19 cellular contexts compared by ENCODE assay signal in the genomic region with DNA sequence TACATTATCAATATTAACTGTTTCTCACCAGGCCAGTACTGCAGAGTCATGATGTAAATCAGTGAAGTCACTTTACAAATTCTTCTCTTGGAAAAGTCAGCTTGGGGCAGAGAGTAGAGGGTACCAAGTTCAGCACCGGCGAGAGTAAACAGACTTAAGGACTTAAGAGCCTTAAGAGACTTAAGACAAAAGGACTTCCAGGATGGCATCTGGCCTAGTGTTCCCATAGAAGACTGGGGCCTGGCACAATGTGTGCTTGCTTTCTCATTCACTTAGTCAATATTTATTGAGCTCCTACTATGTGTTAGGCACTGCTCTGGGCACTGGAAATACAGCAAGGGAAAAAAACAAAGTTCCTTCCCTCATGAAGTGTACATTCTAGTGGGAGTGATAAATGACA. TPM values are rescaled to one million over a fixed set of nuclear protein-coding genes. Genes with fewer than 3 reads are reported as not detected.
DNase-seq lines count a peak whose midpoint lies in the region.
"Had no signal": no experiment of that assay in that cellular context is flagged by ENCODE, and none has a peak within 500 bp of the region (broad histone marks: within the 10 kb centered on the region; RNA-seq: fewer than 3 reads in every experiment).

No MANE protein-coding gene starts in this region.

- H3K9me3 ChIP-seq in CD4-positive, alpha-beta memory T cell (ENCODE audit: control insufficient read depth in 1 of 2, low read length in 2 of 2), result no peaks in the 10 kb centered on the region
- H3K9me3 ChIP-seq in mesenchymal stem cell (ENCODE audit: control insufficient read depth, low read length), result no peaks in the 10 kb centered on the region
- H3K9me3 ChIP-seq: adrenal gland, HAP-1, tibial nerve had no signal

- peaks cover 24% of the 10 kb centered on the region for H3K79me1 ChIP-seq in mesenchymal stem cell (replicated peaks; ENCODE audit: low read length, poor library complexity, severe bottlenecking)

- H3K4me1 Mint-ChIP-seq in CD4-positive, alpha-beta memory T cell, result peaks cover 23 to 53% (median 39%) of the 10 kb centered on the region in 4 donors
- H3K4me1 Mint-ChIP-seq in activated CD4-positive, alpha-beta memory T cell treated with anti-CD3 and anti-CD28 coated beads for 36 hours (ENCODE audit: low read depth), result peaks cover 42% of the 10 kb centered on the region

- H2BK5ac ChIP-seq in mesenchymal stem cell (ENCODE audit: low read depth, low read length, poor library complexity, severe bottlenecking), result no peak overlapping the region

- H3K36me3 ChIP-seq in ACC112 (ENCODE audit: insufficient read depth, low read length) (no peaks in the 10 kb centered on the region; the same call in 1 of the 2 replicates), mesenchymal stem cell (ENCODE audit: control insufficient read depth in 1 of 2, insufficient read depth in 2 of 2, low read depth in 1 of 2, low read length in 2 of 2) (peaks cover 3 to 8% of the 10 kb centered on the region in 2 experiments)
- H3K36me3 ChIP-seq in CD4-positive, alpha-beta memory T cell (ENCODE audit: insufficient read depth, low read length), result no peaks in the 10 kb centered on the region
- H3K36me3 ChIP-seq: adrenal gland, HAP-1, tibial nerve had no signal

- H3K14ac ChIP-seq in mesenchymal stem cell (ENCODE audit: low read length in 2 of 2), result no peak overlapping the region

- H3K9ac ChIP-seq in mesenchymal stem cell (ENCODE audit: low read length), result no peak overlapping the region

- no peak overlapping the region for H2BK120ac ChIP-seq in mesenchymal stem cell (ENCODE audit: low read depth, low read length)

- peaks cover 2 to 4% of the 10 kb centered on the region in 2 donors for H3K27me3 Mint-ChIP-seq in CD4-positive, alpha-beta memory T cell
- H3K27me3 Mint-ChIP-seq in activated CD4-positive, alpha-beta memory T cell treated with anti-CD3 and anti-CD28 coated beads for 36 hours, result peaks cover 3% of the 10 kb centered on the region

- H3K27ac Mint-ChIP-seq in CD4-positive, alpha-beta memory T cell, result peak overlapping the region; percentile 82 to 99 (median 96)
- peak overlapping the region; percentile 23 for H3K27ac Mint-ChIP-seq in activated CD4-positive, alpha-beta memory T cell treated with anti-CD3 and anti-CD28 coated beads for 36 hours

- no peak overlapping the region for H4K8ac ChIP-seq in mesenchymal stem cell (ENCODE audit: low read length)

- H3K4ac ChIP-seq in mesenchymal stem cell (ENCODE audit: low read depth in 1 of 2, low read length in 2 of 2), result no peak overlapping the region

- H2AFZ ChIP-seq in ACC112 (ENCODE audit: low read length, unreplicated experiment) (peak overlapping the region; percentile 43), mesenchymal stem cell (ENCODE audit: low read depth, low read length) (no peak overlapping the region)

- H3K4me3 Mint-ChIP-seq in CD4-positive, alpha-beta memory T cell, result peak overlapping the region in 6 of 8 donors; percentile 64 to 93 (median 78)
- H3K4me3 Mint-ChIP-seq in activated CD4-positive, alpha-beta memory T cell treated with anti-CD3 and anti-CD28 coated beads for 36 hours, result peak overlapping the region; percentile 89

- peaks cover 0 to 2% (median 0%) of the 10 kb centered on the region in 8 donors for H3K9me3 Mint-ChIP-seq in CD4-positive, alpha-beta memory T cell
- H3K9me3 Mint-ChIP-seq in activated CD4-positive, alpha-beta memory T cell treated with anti-CD3 and anti-CD28 coated beads for 36 hours, result peaks cover 3% of the 10 kb centered on the region

- CTCF ChIA-PET in CD4-positive, alpha-beta memory T cell (lab: Charles Lee; ENCODE audit: partially characterized antibody), result no interaction called here
- CTCF ChIA-PET in activated CD4-positive, alpha-beta memory T cell treated with anti-CD3 and anti-CD28 coated beads for 36 hours (lab: Charles Lee), result interaction anchor here (2.6 kb wide), 1 partner anchor 202 kb away, joined by 10 read pairs; a partner anchor contains a TSS

- POLR2A ChIA-PET in CD4-positive, alpha-beta memory T cell (lab: Charles Lee; ENCODE audit: partially characterized antibody), result no interaction called here
- POLR2A ChIA-PET in activated CD4-positive, alpha-beta memory T cell treated with anti-CD3 and anti-CD28 coated beads for 36 hours (lab: Charles Lee), result interaction anchor here (1.1 kb wide), 1 partner anchor 11 kb away, joined by 3 read pairs; no protein-coding TSS in a partner anchor

- no peaks in the 10 kb centered on the region for H3K79me2 ChIP-seq in ACC112 (ENCODE audit: control insufficient read depth, insufficient read depth, low read length, unreplicated experiment)

- peaks cover 16% of the 10 kb centered on the region for H3K4me1 ChIP-seq in ACC112 (ENCODE audit: control insufficient read depth, insufficient read depth, low read length, unreplicated experiment)
- peaks cover 36% of the 10 kb centered on the region for H3K4me1 ChIP-seq in CD4-positive, alpha-beta memory T cell (ENCODE audit: insufficient read depth, low read length)
- peaks cover 9% of the 10 kb centered on the region for H3K4me1 ChIP-seq in mesenchymal stem cell (ENCODE audit: control insufficient read depth, insufficient read depth, low read depth, low read length)
- H3K4me1 ChIP-seq: HAP-1 had no signal

- H2BK15ac ChIP-seq in mesenchymal stem cell (ENCODE audit: low read depth, poor library complexity, severe bottlenecking), result no peak overlapping the region

- intact Hi-C loops in CD4-positive, alpha-beta memory T cell (cut with micrococcal nuclease), result loop anchor here (5.0 kb wide), 1 partner anchor 38 kb away; no protein-coding TSS in a partner anchor
- intact Hi-C loops in activated CD4-positive, alpha-beta memory T cell treated with anti-CD3 and anti-CD28 coated beads for 36 hours (cut with micrococcal nuclease), result loop anchor here (5.0 kb wide), 2 partner anchors 37 to 128 kb away; a partner anchor contains a TSS

- DNase-seq in CD4-positive, alpha-beta memory T cell, result no peak
- no peak for DNase-seq in activated CD4-positive, alpha-beta memory T cell treated with anti-CD3 and anti-CD28 coated beads for 36 hours
- DNase-seq in mesenchymal stem cell (peak; percentile 33), islet precursor cell (no peak), germinal center (ENCODE audit: low spot score) (no peak), foreskin melanocyte (no peak)
- no peak for DNase-seq in stimulated activated CD8-positive, alpha-beta memory T cell treated with anti-CD3 and anti-CD28 coated beads, Interleukin-4, amount 100 ng/mL, for 48 hours
- DNase-seq: activated CD4-positive, alpha-beta T cell treated with anti-CD3 and anti-CD28 coated beads for 48 hours; adrenal gland; kidney; NCI-H146; NCI-H510A treated with DMSO at 0.1 percent for 48 hours; right cardiac atrium; stimulated activated CD4-positive, alpha-beta T cell treated with anti-CD3 and anti-CD28 coated beads, Interleukin-1b, Interleukin-23, amount 100 ng/mL, for 48 hours had no signal

- H3K27me3 ChIP-seq in ACC112 (ENCODE audit: insufficient read depth, low read length) (no peaks in the 10 kb centered on the region), mesenchymal stem cell (ENCODE audit: control insufficient read depth in 1 of 2, insufficient read depth in 1 of 2, low read length in 2 of 2) (peaks cover 0 to 5% of the 10 kb centered on the region in 2 experiments)
- H3K27me3 ChIP-seq in CD4-positive, alpha-beta memory T cell (ENCODE audit: insufficient read depth, low read length), result peaks cover 5% of the 10 kb centered on the region

- no peak overlapping the region for H2AK5ac ChIP-seq in mesenchymal stem cell (ENCODE audit: low read length, severe bottlenecking)

- H3K4me3 ChIP-seq in ACC112 (ENCODE audit: low read depth, low read length), result no peak overlapping the region
- H3K4me3 ChIP-seq in CD4-positive, alpha-beta memory T cell (ENCODE audit: low read length in 2 of 2), result no peak overlapping the region
- H3K4me3 ChIP-seq in mesenchymal stem cell (ENCODE audit: insufficient read depth in 1 of 2, low read depth in 1 of 2, low read length in 2 of 2), result no peak overlapping the region
- H3K4me3 ChIP-seq: HAP-1, tibial nerve had no signal

- no peak overlapping the region for H3K18ac ChIP-seq in mesenchymal stem cell (ENCODE audit: low read depth in 1 of 2, low read length in 2 of 2)

- 33% methylated on average over 2 of the region's 2 CpGs for WGBS in mesenchymal stem cell

- no peak overlapping the region for H4K91ac ChIP-seq in mesenchymal stem cell (ENCODE audit: low read length)

- no peak overlapping the region for H3K23ac ChIP-seq in mesenchymal stem cell (ENCODE audit: low read length in 2 of 2)

- H2BK12ac ChIP-seq in mesenchymal stem cell (ENCODE audit: low read length in 2 of 2), result no peak overlapping the region

- H3K36me3 Mint-ChIP-seq in CD4-positive, alpha-beta memory T cell, result no peaks in the 10 kb centered on the region
- no peaks in the 10 kb centered on the region for H3K36me3 Mint-ChIP-seq in activated CD4-positive, alpha-beta memory T cell treated with anti-CD3 and anti-CD28 coated beads for 36 hours

- H3K27ac ChIP-seq in ACC112 (ENCODE audit: low read depth, low read length) (no peak overlapping the region), mesenchymal stem cell (ENCODE audit: low read length, poor library complexity, severe bottlenecking) (no peak overlapping the region)
- H3K27ac ChIP-seq in CD4-positive, alpha-beta memory T cell (ENCODE audit: low read depth, low read length), result no peak overlapping the region
- H3K27ac ChIP-seq: adrenal gland, C4-2B, tibial nerve had no signal

- no peak overlapping the region for H3K4me2 ChIP-seq in mesenchymal stem cell (ENCODE audit: low read length, poor library complexity, severe bottlenecking)

RNA-seq across cellular contexts. Expression of a gene that starts 1.4 kb away (rescaled TPM):
- total RNA-seq in CD4-positive, alpha-beta memory T cell, result 10 to 100 TPM; 14.3 to 15.9 TPM
- polyA plus RNA-seq in CD4-positive, alpha-beta memory T cell, result 1 to 10 TPM; 2.5 to 6.6 TPM
- 1 to 10 TPM; 3.4 to 4.3 TPM for total RNA-seq in activated CD4-positive, alpha-beta memory T cell treated with anti-CD3 and anti-CD28 coated beads for 36 hours
- 10.0 TPM for polyA plus RNA-seq in mesenchymal stem cell (2013, experiment 1 of 2)
- 9.5 TPM for polyA plus RNA-seq in mesenchymal stem cell (2013, experiment 2 of 2)

RNA-seq across cellular contexts. Expression of a gene that starts 38.9 kb away (rescaled TPM):
- under 1 TPM in 1 of 2 experiments, not detected in 1; 0.78 TPM for total RNA-seq in CD4-positive, alpha-beta memory T cell
- polyA plus RNA-seq in CD4-positive, alpha-beta memory T cell, result not detected
- not detected for total RNA-seq in activated CD4-positive, alpha-beta memory T cell treated with anti-CD3 and anti-CD28 coated beads for 36 hours
- polyA plus RNA-seq in mesenchymal stem cell (2013, experiment 1 of 2), result 0.23 TPM
- polyA plus RNA-seq in mesenchymal stem cell (2013, experiment 2 of 2), result 0.29 TPM
- total RNA-seq: adrenal gland; kidney; right cardiac atrium; T-helper 2 cell treated with Interferon-gamma antibody and Interleukin-4, amounts not matched to agents 100 ng/mL and 5 ng/mL, for 36 hours had no signal
- polyA plus RNA-seq: right cardiac atrium had no signal
